ENCODE assay signal across 14 cellular contexts in genomic region chr5:124675921-124676846, GRCh38.
A peak's percentile ranks its signal among the peaks of the same experiment; 100 is the strongest.
DNase-seq lines count a peak whose midpoint lies in the region; ATAC-seq and TF ChIP-seq lines count a peak whose summit lies in the region.
"Had no signal": no experiment of that assay in that cellular context is flagged by ENCODE, and none has a peak within 500 bp of the region (broad histone marks: within the 10 kb centered on the region; RNA-seq: fewer than 3 reads in every experiment).

No MANE protein-coding gene starts in this region.

- H3K27me3 Mint-ChIP-seq in Caco-2 (ENCODE audit: insufficient read depth, unreplicated experiment) = no peaks in the 10 kb centered on the region
- H3K27me3 Mint-ChIP-seq in activated T-cell treated with anti-CD3 and anti-CD28 coated beads, Interleukin-2, amount 50 U/mL, for 4 hours (ENCODE audit: low read depth) = no peaks in the 10 kb centered on the region

- H3K36me3 ChIP-seq in Caco-2 (ENCODE audit: control insufficient read depth, insufficient read depth, low read length) = no peaks in the 10 kb centered on the region
- H3K36me3 ChIP-seq in MG63 = no peaks in the 10 kb centered on the region
- H3K36me3 ChIP-seq in ovary = no peaks in the 10 kb centered on the region

- BruUV-seq in Caco-2 (replicated peaks; lab: Mats Ljungman, UMichigan) = no TSS peak

- H3K4me1 ChIP-seq in Caco-2 (peaks cover 59% of the 10 kb centered on the region), ovary (ENCODE audit: insufficient read depth) (peaks cover 15% of the 10 kb centered on the region)

- POLR2A ChIA-PET in Caco-2 (lab: Charles Lee) = no interaction called here

- no peaks in the 10 kb centered on the region for H3K36me3 Mint-ChIP-seq in Caco-2 (ENCODE audit: insufficient read depth, unreplicated experiment)
- no peaks in the 10 kb centered on the region for H3K36me3 Mint-ChIP-seq in activated T-cell treated with anti-CD3 and anti-CD28 coated beads, Interleukin-2, amount 50 U/mL, for 4 hours (ENCODE audit: insufficient read depth)

- H3K9me3 ChIP-seq in Caco-2 (no peaks in the 10 kb centered on the region), MG63 (no peaks in the 10 kb centered on the region), ovary (no peaks in the 10 kb centered on the region)
- H3K9me3 ChIP-seq: SK-N-SH had no signal

- TF ChIP-seq POLR2A in ovary (IDR thresholded peaks at IDR 0.05) = no peak

- 63 to 83% (median 68%) methylated on average over 6 of the region's 6 CpGs for WGBS in ovary, 3 donors

- peak; percentile 43 to 47 for DNase-seq in Caco-2
- peak; percentile 38 for DNase-seq in MG63
- peak; percentile 40 for DNase-seq in fibroblast of pulmonary artery (ENCODE audit: low read depth)
- DNase-seq in ovary = peak in 3 of 5 donors; percentile 44 to 52 (median 46)
- no peak for DNase-seq in activated T-cell treated with anti-CD3 and anti-CD28 coated beads, Interleukin-2, amount 50 U/mL, for 4 hours
- no peak for DNase-seq in DMS153 (lab: John Stamatoyannopoulos, UW)
- DNase-seq in LoVo (ENCODE audit: low spot score) = no peak
- DNase-seq: activated CD4-positive, alpha-beta T cell treated with anti-CD3 and anti-CD28 coated beads, Interleukin-2, amount 50 U/mL, for 1 hour; activated T-cell treated with anti-CD3 and anti-CD28 coated beads, Interleukin-2, amount 50 U/mL, for 1 hour; KBM-7; NCI-H1105; NCI-H345; SK-N-SH had no signal

- no peak overlapping the region for H3K4me3 Mint-ChIP-seq in Caco-2 (ENCODE audit: unreplicated experiment)
- H3K4me3 Mint-ChIP-seq in activated T-cell treated with anti-CD3 and anti-CD28 coated beads, Interleukin-2, amount 50 U/mL, for 4 hours = no peak overlapping the region

- TF ChIP-seq EP300 in ovary (IDR thresholded peaks at IDR 0.05) = no peak

- H3K27me3 ChIP-seq in Caco-2 (replicated peaks; ENCODE audit: control insufficient read depth, insufficient read depth, low read length) = no peaks in the 10 kb centered on the region
- no peaks in the 10 kb centered on the region for H3K27me3 ChIP-seq in MG63
- no peaks in the 10 kb centered on the region for H3K27me3 ChIP-seq in ovary

- H3K4me1 Mint-ChIP-seq in Caco-2 (ENCODE audit: low read depth, unreplicated experiment) = peaks cover 49% of the 10 kb centered on the region
- H3K4me1 Mint-ChIP-seq in activated T-cell treated with anti-CD3 and anti-CD28 coated beads, Interleukin-2, amount 50 U/mL, for 4 hours (ENCODE audit: low read depth) = no peaks in the 10 kb centered on the region

- H3K27ac ChIP-seq in ovary = no peak overlapping the region

- H3K27ac Mint-ChIP-seq in Caco-2 (ENCODE audit: unreplicated experiment) = peak overlapping the region; percentile 51

- TF ChIP-seq CTCF in Caco-2 (IDR thresholded peaks at IDR 0.05; ENCODE audit: insufficient read depth in 1 of 2, low read depth in 1 of 2, low read length in 1 of 2, severe bottlenecking in 1 of 2, unreplicated experiment in 1 of 2) = no peak
- no peak for TF ChIP-seq CTCF in fibroblast of pulmonary artery (IDR thresholded peaks at IDR 0.05; ENCODE audit: low read length, missing control alignments)
- TF ChIP-seq CTCF in ovary (IDR thresholded peaks at IDR 0.05) = no peak

- intact Hi-C loops in Caco-2 (cut with micrococcal nuclease; ENCODE audit: unreplicated experiment) = loop anchor here (1.0 to 5.0 kb wide), 6 partner anchors 15 to 321 kb away; no protein-coding TSS in a partner anchor
- intact Hi-C loops in ovary (cut with DNase I) = no loop called here

- CTCF ChIA-PET in Caco-2 (lab: Charles Lee) = interaction anchor here (0.6 kb wide), 2 partner anchors 20 to 98 kb away, joined by 3 read pairs; no protein-coding TSS in a partner anchor

- ATAC-seq in activated T-cell treated with anti-CD3 and anti-CD28 coated beads, Interleukin-2, amount 50 U/mL, for 4 hours = no peak
- ATAC-seq in HG02938 (IDR thresholded peaks at IDR 0.05; ENCODE audit: unreplicated experiment) = no peak

- no peak overlapping the region for H3K4me3 ChIP-seq in Caco-2 (ENCODE audit: low read depth, low read length)
- H3K4me3 ChIP-seq in MG63 = no peak overlapping the region
- no peak overlapping the region for H3K4me3 ChIP-seq in fibroblast of pulmonary artery (replicated peaks; ENCODE audit: low read depth, low read length)
- H3K4me3 ChIP-seq in ovary = no peak overlapping the region

- no peaks in the 10 kb centered on the region for H3K9me3 Mint-ChIP-seq in Caco-2 (ENCODE audit: unreplicated experiment)
- no peaks in the 10 kb centered on the region for H3K9me3 Mint-ChIP-seq in activated T-cell treated with anti-CD3 and anti-CD28 coated beads, Interleukin-2, amount 50 U/mL, for 4 hours

Comparison
In these comparisons a context has a peak if more than half of its experiments do, and no peak if none do; other contexts are left out.
1. DNase-seq: peak in Caco-2 (2 of 2), MG63 (single experiment), fibroblast of pulmonary artery (single experiment) and ovary (3 of 5); none in activated T-cell treated with anti-CD3 and anti-CD28 coated beads, Interleukin-2, amount 50 U/mL, for 4 hours (single experiment), DMS153 (single experiment) and LoVo (single experiment).